ENCODE assay signal across 1 cellular context in genomic region chr2:106104332-106105062, GRCh38.
TF ChIP-seq lines count a peak whose summit lies in the region.

No MANE protein-coding gene starts in this region.

TF ChIP-seq in K562, 482 proteins besides CTCF, POLR2A, EP300 and RAD21 (continued from another document and continues in another):
- TF ChIP-seq, protein P1, sequence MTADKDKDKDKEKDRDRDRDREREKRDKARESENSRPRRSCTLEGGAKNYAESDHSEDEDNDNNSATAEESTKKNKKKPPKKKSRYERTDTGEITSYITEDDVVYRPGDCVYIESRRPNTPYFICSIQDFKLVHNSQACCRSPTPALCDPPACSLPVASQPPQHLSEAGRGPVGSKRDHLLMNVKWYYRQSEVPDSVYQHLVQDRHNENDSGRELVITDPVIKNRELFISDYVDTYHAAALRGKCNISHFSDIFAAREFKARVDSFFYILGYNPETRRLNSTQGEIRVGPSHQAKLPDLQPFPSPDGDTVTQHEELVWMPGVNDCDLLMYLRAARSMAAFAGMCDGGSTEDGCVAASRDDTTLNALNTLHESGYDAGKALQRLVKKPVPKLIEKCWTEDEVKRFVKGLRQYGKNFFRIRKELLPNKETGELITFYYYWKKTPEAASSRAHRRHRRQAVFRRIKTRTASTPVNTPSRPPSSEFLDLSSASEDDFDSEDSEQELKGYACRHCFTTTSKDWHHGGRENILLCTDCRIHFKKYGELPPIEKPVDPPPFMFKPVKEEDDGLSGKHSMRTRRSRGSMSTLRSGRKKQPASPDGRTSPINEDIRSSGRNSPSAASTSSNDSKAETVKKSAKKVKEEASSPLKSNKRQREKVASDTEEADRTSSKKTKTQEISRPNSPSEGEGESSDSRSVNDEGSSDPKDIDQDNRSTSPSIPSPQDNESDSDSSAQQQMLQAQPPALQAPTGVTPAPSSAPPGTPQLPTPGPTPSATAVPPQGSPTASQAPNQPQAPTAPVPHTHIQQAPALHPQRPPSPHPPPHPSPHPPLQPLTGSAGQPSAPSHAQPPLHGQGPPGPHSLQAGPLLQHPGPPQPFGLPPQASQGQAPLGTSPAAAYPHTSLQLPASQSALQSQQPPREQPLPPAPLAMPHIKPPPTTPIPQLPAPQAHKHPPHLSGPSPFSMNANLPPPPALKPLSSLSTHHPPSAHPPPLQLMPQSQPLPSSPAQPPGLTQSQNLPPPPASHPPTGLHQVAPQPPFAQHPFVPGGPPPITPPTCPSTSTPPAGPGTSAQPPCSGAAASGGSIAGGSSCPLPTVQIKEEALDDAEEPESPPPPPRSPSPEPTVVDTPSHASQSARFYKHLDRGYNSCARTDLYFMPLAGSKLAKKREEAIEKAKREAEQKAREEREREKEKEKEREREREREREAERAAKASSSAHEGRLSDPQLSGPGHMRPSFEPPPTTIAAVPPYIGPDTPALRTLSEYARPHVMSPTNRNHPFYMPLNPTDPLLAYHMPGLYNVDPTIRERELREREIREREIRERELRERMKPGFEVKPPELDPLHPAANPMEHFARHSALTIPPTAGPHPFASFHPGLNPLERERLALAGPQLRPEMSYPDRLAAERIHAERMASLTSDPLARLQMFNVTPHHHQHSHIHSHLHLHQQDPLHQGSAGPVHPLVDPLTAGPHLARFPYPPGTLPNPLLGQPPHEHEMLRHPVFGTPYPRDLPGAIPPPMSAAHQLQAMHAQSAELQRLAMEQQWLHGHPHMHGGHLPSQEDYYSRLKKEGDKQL (CRISPR knock-in tag; IDR thresholded peaks at IDR 0.05; ENCODE audit: borderline replicate concordance), result no peak
- TF ChIP-seq TAF15 (IDR thresholded peaks at IDR 0.05; ENCODE audit: low read depth, low read length) (no peak), SMC3 (conservative IDR thresholded peaks at IDR 0.05; ENCODE audit: insufficient read depth, low read depth, low read length) (peak; percentile 92), BCLAF1 (IDR thresholded peaks at IDR 0.05; ENCODE audit: borderline replicate concordance in 1 of 2, control insufficient read depth in 1 of 2, low read depth in 2 of 2, low read length in 1 of 2) (no peak), DACH1 (IDR thresholded peaks at IDR 0.05; ENCODE audit: partially characterized antibody) (no peak), ZNF384 (IDR thresholded peaks at IDR 0.05; ENCODE audit: low read depth, low read length) (no peak), KAT7 (CRISPR knock-in tag; IDR thresholded peaks at IDR 0.05; ENCODE audit: borderline replicate concordance) (no peak), BRF1 (IDR thresholded peaks at IDR 0.05; ENCODE audit: borderline replicate concordance, extremely low read depth, insufficient read length) (no peak), SP1 (CRISPR knock-in tag; IDR thresholded peaks at IDR 0.05) (no peak), FOXA3 (CRISPR knock-in tag; conservative IDR thresholded peaks at IDR 0.05 in 1 of 2, IDR thresholded peaks at IDR 0.05 in 1 of 2) (no peak), USF1 (CRISPR knock-in tag; IDR thresholded peaks at IDR 0.05) (no peak), ZC3H8 (IDR thresholded peaks at IDR 0.05) (no peak), HDAC3 (IDR thresholded peaks at IDR 0.05; ENCODE audit: borderline replicate concordance, partially characterized antibody) (no peak), RBM17 (IDR thresholded peaks at IDR 0.05; ENCODE audit: borderline replicate concordance, low read depth, low read length) (no peak), ATF3 (IDR thresholded peaks at IDR 0.05) (peak; percentile 14; the same call in 1 of the 2 replicates), ATF3 (CRISPR knock-in tag; conservative IDR thresholded peaks at IDR 0.05) (no peak), L3MBTL2 (IDR thresholded peaks at IDR 0.05) (0 out of 2 replicates have a peak, but pooled peaks have one; percentile 24), ZNF311 (CRISPR knock-in tag; IDR thresholded peaks at IDR 0.05) (no peak), ZNF165 (CRISPR knock-in tag; IDR thresholded peaks at IDR 0.05; ENCODE audit: borderline replicate concordance) (no peak), ATF2 (CRISPR knock-in tag; IDR thresholded peaks at IDR 0.05) (no peak), ETS2 (tag; IDR thresholded peaks at IDR 0.05; ENCODE audit: borderline replicate concordance, poor library complexity, severe bottlenecking) (no peak), HOXB6 (CRISPR knock-in tag; IDR thresholded peaks at IDR 0.05; ENCODE audit: borderline replicate concordance) (no peak), FOXJ3 (CRISPR knock-in tag; IDR thresholded peaks at IDR 0.05) (no peak), SNAPC5 (CRISPR knock-in tag; IDR thresholded peaks at IDR 0.05) (no peak), BRF2 (IDR thresholded peaks at IDR 0.05; ENCODE audit: borderline replicate concordance, insufficient read depth, insufficient read length) (no peak)
- TF ChIP-seq, protein P2, sequence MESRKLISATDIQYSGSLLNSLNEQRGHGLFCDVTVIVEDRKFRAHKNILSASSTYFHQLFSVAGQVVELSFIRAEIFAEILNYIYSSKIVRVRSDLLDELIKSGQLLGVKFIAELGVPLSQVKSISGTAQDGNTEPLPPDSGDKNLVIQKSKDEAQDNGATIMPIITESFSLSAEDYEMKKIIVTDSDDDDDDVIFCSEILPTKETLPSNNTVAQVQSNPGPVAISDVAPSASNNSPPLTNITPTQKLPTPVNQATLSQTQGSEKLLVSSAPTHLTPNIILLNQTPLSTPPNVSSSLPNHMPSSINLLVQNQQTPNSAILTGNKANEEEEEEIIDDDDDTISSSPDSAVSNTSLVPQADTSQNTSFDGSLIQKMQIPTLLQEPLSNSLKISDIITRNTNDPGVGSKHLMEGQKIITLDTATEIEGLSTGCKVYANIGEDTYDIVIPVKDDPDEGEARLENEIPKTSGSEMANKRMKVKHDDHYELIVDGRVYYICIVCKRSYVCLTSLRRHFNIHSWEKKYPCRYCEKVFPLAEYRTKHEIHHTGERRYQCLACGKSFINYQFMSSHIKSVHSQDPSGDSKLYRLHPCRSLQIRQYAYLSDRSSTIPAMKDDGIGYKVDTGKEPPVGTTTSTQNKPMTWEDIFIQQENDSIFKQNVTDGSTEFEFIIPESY (CRISPR knock-in tag; IDR thresholded peaks at IDR 0.05), result no peak
- TF ChIP-seq, protein P3, sequence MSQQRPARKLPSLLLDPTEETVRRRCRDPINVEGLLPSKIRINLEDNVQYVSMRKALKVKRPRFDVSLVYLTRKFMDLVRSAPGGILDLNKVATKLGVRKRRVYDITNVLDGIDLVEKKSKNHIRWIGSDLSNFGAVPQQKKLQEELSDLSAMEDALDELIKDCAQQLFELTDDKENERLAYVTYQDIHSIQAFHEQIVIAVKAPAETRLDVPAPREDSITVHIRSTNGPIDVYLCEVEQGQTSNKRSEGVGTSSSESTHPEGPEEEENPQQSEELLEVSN (IDR thresholded peaks at IDR 0.05; ENCODE audit: borderline replicate concordance in 1 of 2, extremely low read depth in 1 of 2, insufficient read depth in 1 of 2, insufficient read length in 1 of 2, low read depth in 1 of 2, low read length in 1 of 2, poor library complexity in 1 of 2, severe bottlenecking in 1 of 2), result no peak
- TF ChIP-seq, protein P4, sequence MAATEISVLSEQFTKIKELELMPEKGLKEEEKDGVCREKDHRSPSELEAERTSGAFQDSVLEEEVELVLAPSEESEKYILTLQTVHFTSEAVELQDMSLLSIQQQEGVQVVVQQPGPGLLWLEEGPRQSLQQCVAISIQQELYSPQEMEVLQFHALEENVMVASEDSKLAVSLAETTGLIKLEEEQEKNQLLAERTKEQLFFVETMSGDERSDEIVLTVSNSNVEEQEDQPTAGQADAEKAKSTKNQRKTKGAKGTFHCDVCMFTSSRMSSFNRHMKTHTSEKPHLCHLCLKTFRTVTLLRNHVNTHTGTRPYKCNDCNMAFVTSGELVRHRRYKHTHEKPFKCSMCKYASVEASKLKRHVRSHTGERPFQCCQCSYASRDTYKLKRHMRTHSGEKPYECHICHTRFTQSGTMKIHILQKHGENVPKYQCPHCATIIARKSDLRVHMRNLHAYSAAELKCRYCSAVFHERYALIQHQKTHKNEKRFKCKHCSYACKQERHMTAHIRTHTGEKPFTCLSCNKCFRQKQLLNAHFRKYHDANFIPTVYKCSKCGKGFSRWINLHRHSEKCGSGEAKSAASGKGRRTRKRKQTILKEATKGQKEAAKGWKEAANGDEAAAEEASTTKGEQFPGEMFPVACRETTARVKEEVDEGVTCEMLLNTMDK (IDR thresholded peaks at IDR 0.05; ENCODE audit: borderline replicate concordance, insufficient read depth, low read depth, low read length, poor library complexity, severe bottlenecking), result peak; percentile 40
- TF ChIP-seq, protein P5, sequence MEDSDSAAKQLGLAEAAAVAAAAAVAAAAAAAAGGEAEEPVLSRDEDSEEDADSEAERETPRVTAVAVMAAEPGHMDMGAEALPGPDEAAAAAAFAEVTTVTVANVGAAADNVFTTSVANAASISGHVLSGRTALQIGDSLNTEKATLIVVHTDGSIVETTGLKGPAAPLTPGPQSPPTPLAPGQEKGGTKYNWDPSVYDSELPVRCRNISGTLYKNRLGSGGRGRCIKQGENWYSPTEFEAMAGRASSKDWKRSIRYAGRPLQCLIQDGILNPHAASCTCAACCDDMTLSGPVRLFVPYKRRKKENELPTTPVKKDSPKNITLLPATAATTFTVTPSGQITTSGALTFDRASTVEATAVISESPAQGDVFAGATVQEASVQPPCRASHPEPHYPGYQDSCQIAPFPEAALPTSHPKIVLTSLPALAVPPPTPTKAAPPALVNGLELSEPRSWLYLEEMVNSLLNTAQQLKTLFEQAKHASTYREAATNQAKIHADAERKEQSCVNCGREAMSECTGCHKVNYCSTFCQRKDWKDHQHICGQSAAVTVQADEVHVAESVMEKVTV (CRISPR knock-in tag; IDR thresholded peaks at IDR 0.05), result peak; percentile 86
